Comparison of ENCODE assay signal across 1 cellular context in genomic region chr11:15258433-15259350, GRCh38.
TF ChIP-seq lines count a peak whose summit lies in the region.

No MANE protein-coding gene starts in this region.

TF ChIP-seq in SK-N-SH, 30 proteins besides CTCF, POLR2A, EP300 and RAD21 (continued from another document):
- TF ChIP-seq USF1 (IDR thresholded peaks at IDR 0.05; ENCODE audit: borderline replicate concordance, low read depth) (no peak), JUND (IDR thresholded peaks at IDR 0.05) (no peak), MAX (IDR thresholded peaks at IDR 0.05; ENCODE audit: low read depth) (no peak)
